In genomic region chr15:93196136-93196670, GRCh38 we compare ENCODE assay signal across 20 cellular contexts.
DNase-seq lines count a peak whose midpoint lies in the region; ATAC-seq, FAIRE-seq and TF ChIP-seq lines count a peak whose summit lies in the region.
"Had no signal": no experiment of that assay in that cellular context is flagged by ENCODE, and none has a peak within 500 bp of the region (broad histone marks: within the 10 kb centered on the region; RNA-seq: fewer than 3 reads in every experiment).

No MANE protein-coding gene starts in this region.

- intact Hi-C loops in HepG2 (cut with micrococcal nuclease; ENCODE audit: unreplicated experiment) (no loop called here), right lobe of liver (cut with DNase I) (no loop called here), heart left ventricle (cut with DNase I) (no loop called here)

- H4K20me1 ChIP-seq in HepG2 (ENCODE audit: insufficient read depth, low read length): no peaks in the 10 kb centered on the region

- H3K27ac ChIP-seq in HepG2 (ENCODE audit: extremely low read length, insufficient read depth, low read length): no peak overlapping the region
- H3K27ac ChIP-seq in right lobe of liver: no peak overlapping the region
- H3K27ac ChIP-seq in heart left ventricle: no peak overlapping the region
- H3K27ac ChIP-seq: A549, HL-60, SK-N-MC had no signal

- in situ Hi-C loops in HepG2 (cut with HindIII; ENCODE audit: extremely low pct_ligation_motif_present, low pct_unique_long_range_greater_than_20kb): no loop called here

- no peak for FAIRE-seq in HepG2 (lab: Jason Lieb, UNC)
- FAIRE-seq: A549 had no signal

- TF ChIP-seq POLR2A in HepG2 (IDR thresholded peaks at IDR 0.05; ENCODE audit: insufficient read depth in 1 of 2, low read depth in 2 of 2, low read length in 2 of 2) (no peak), right lobe of liver (IDR thresholded peaks at IDR 0.05) (no peak), heart left ventricle (IDR thresholded peaks at IDR 0.05) (no peak)

- no peak overlapping the region for H2AFZ ChIP-seq in HepG2 (ENCODE audit: low read length)

- POLR2A ChIA-PET in HepG2 (lab: Yijun Ruan, JAX): no interaction called here

- no peak for DNase-seq in HepG2 (ENCODE audit: low spot score)
- DNase-seq in right lobe of liver: no peak
- DNase-seq in NCI-H2029 treated with DMSO at 0.1 percent for 48 hours (lab: John Stamatoyannopoulos, UW): peak; percentile 0
- DNase-seq in epithelial cell of esophagus (ENCODE audit: low read depth): peak; percentile 36
- no peak for DNase-seq in heart left ventricle
- no peak for DNase-seq in NAMALWA (ENCODE audit: low spot score)
- no peak for DNase-seq in medulla oblongata (ENCODE audit: extremely low spot score)
- DNase-seq: CD4-positive, alpha-beta T cell; DMS153; H7; IMR-90; MG63; NCI-H187 treated with DMSO at 0.1 percent for 48 hours; NCI-H748 treated with DMSO at 0.1 percent for 48 hours; NK-92 treated with Interleukin-12 subunit alpha and Interleukin-12 subunit beta, amount 100 ng/mL, for 24 hours; SHP77 had no signal

- H3K9me3 ChIP-seq in HepG2 (ENCODE audit: low read length) (no peaks in the 10 kb centered on the region), right lobe of liver (no peaks in the 10 kb centered on the region), heart left ventricle (peaks cover 0 to 27% (median 6%) of the 10 kb centered on the region in 12 donors)
- H3K9me3 ChIP-seq: A549 had no signal

- H3K36me3 ChIP-seq in HepG2 (replicated peaks in 1 of 2; ENCODE audit: control insufficient read depth in 1 of 2, insufficient read depth in 2 of 2, low read length in 2 of 2) (no peaks in the 10 kb centered on the region), right lobe of liver (no peaks in the 10 kb centered on the region), heart left ventricle (no peaks in the 10 kb centered on the region)
- H3K36me3 ChIP-seq: MG63 had no signal

- TF ChIP-seq EP300 in HepG2 (IDR thresholded peaks at IDR 0.05; ENCODE audit: low read depth in 2 of 2, low read length in 2 of 2) (no peak), HepG2 (CRISPR knock-in tag; IDR thresholded peaks at IDR 0.05; ENCODE audit: borderline replicate concordance) (no peak)

- H3K4me1 ChIP-seq in HepG2 (ENCODE audit: insufficient read depth, low read length) (no peaks in the 10 kb centered on the region), right lobe of liver (no peaks in the 10 kb centered on the region), heart left ventricle (peaks cover 0 to 9% (median 0%) of the 10 kb centered on the region in 12 donors)
- H3K4me1 ChIP-seq: A549 had no signal

- no peak for TF ChIP-seq CTCF in HepG2 (CRISPR knock-in tag; IDR thresholded peaks at IDR 0.05)
- no peak for TF ChIP-seq CTCF in right lobe of liver (IDR thresholded peaks at IDR 0.05)
- no peak for TF ChIP-seq CTCF in epithelial cell of esophagus (IDR thresholded peaks at IDR 0.05; ENCODE audit: insufficient read depth, low read depth, low read length, missing control alignments)
- TF ChIP-seq CTCF in heart left ventricle (IDR thresholded peaks at IDR 0.05): no peak

- no peaks in the 10 kb centered on the region for H3K79me2 ChIP-seq in HepG2 (ENCODE audit: insufficient read depth, low read length)

- no peak for ATAC-seq in HepG2
- ATAC-seq in right lobe of liver: no peak
- no peak for ATAC-seq in heart left ventricle
- no peak for ATAC-seq in HG03439 (IDR thresholded peaks at IDR 0.05; ENCODE audit: unreplicated experiment)
- ATAC-seq: A549 had no signal

- TF ChIP-seq RAD21 in HepG2 (CRISPR knock-in tag; IDR thresholded peaks at IDR 0.05): no peak

- no peak overlapping the region for H3K9ac ChIP-seq in HepG2 (ENCODE audit: insufficient read depth, low read depth, low read length)

- BruUV-seq in HepG2 (replicated peaks; lab: Mats Ljungman, UMichigan): no TSS peak

- CTCF ChIA-PET in HepG2 (lab: Yijun Ruan, JAX; ENCODE audit: low intra/inter-chr PET ratio, low total read pairs): no interaction called here

- H3K4me3 ChIP-seq in HepG2 (replicated peaks in 1 of 3; ENCODE audit: insufficient read depth in 1 of 3, low read depth in 2 of 3, low read length in 3 of 3) (no peak overlapping the region), right lobe of liver (no peak overlapping the region), epithelial cell of esophagus (ENCODE audit: low read length) (no peak overlapping the region), heart left ventricle (no peak overlapping the region)
- H3K4me3 ChIP-seq: A549, MG63, SK-N-MC had no signal

- 0% methylated on average over 5 of the region's 5 CpGs for WGBS in HepG2 (ENCODE audit: low lambda C conversion rate)
- WGBS in right lobe of liver (ENCODE audit: insufficient coverage, low coverage, low lambda C conversion rate, missing lambda C conversion rate): 50% methylated on average over 5 of the region's 5 CpGs
- WGBS in heart left ventricle, 4 donors: 66 to 82% (median 78%) methylated on average over 5 of the region's 5 CpGs

- no peak overlapping the region for H3K4me2 ChIP-seq in HepG2 (ENCODE audit: low read depth, low read length)
- H3K4me2 ChIP-seq: A549 had no signal

- peaks cover 0 to 5% of the 10 kb centered on the region in 2 experiments; a peak in 2 of 5 replicates for H3K27me3 ChIP-seq in HepG2 (ENCODE audit: control insufficient read depth in 1 of 2, insufficient read depth in 2 of 2, low read length in 2 of 2)
- no peaks in the 10 kb centered on the region for H3K27me3 ChIP-seq in right lobe of liver
- H3K27me3 ChIP-seq in heart left ventricle: no peaks in the 10 kb centered on the region

TF ChIP-seq in HepG2, 621 proteins besides CTCF, POLR2A, EP300 and RAD21:
- TF ChIP-seq ZNF790 (CRISPR knock-in tag; IDR thresholded peaks at IDR 0.05; ENCODE audit: borderline replicate concordance): no peak
- TF ChIP-seq, protein P1, sequence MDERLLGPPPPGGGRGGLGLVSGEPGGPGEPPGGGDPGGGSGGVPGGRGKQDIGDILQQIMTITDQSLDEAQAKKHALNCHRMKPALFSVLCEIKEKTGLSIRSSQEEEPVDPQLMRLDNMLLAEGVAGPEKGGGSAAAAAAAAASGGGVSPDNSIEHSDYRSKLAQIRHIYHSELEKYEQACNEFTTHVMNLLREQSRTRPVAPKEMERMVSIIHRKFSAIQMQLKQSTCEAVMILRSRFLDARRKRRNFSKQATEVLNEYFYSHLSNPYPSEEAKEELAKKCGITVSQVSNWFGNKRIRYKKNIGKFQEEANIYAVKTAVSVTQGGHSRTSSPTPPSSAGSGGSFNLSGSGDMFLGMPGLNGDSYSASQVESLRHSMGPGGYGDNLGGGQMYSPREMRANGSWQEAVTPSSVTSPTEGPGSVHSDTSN (CRISPR knock-in tag; IDR thresholded peaks at IDR 0.05): no peak
- TF ChIP-seq GABPB1 (CRISPR knock-in tag; IDR thresholded peaks at IDR 0.05): no peak
- TF ChIP-seq MNT (IDR thresholded peaks at IDR 0.05): peak; percentile 86

Comparison
In these comparisons a context has a peak if more than half of its experiments do, and no peak if none do; other contexts are left out.
1. DNase-seq: peak in NCI-H2029 treated with DMSO at 0.1 percent for 48 hours (single experiment) and epithelial cell of esophagus (single experiment); none in HepG2 (single experiment), right lobe of liver (0 of 3), heart left ventricle (0 of 5), NAMALWA (single experiment) and medulla oblongata (single experiment).